ENCODE assay signal across 8 cellular contexts in genomic region chr14:99603965-99604765, GRCh38. TPM values are rescaled to one million over a fixed set of nuclear protein-coding genes. Genes with fewer than 3 reads are reported as not detected.
DNase-seq lines count a peak whose midpoint lies in the region; ATAC-seq and TF ChIP-seq lines count a peak whose summit lies in the region.

Gene CCDC85C, minus strand, starts transcription at chr14:99604207. Its CDS starts 248 bp downstream, at chr14:99603959.

- H3K36me3 ChIP-seq in ovary (no peaks in the 10 kb centered on the region), thoracic aorta (no peaks in the 10 kb centered on the region)

- H3K4me1 Mint-ChIP-seq in activated naive CD8-positive, alpha-beta T cell treated with anti-CD3 and anti-CD28 coated beads, Interleukin-2, amount 50 U/mL, for 24 hours, result peaks cover 21% of the 10 kb centered on the region

- no peak for TF ChIP-seq POLR2A in ovary (IDR thresholded peaks at IDR 0.05)

- H3K4me3 Mint-ChIP-seq in activated naive CD8-positive, alpha-beta T cell treated with anti-CD3 and anti-CD28 coated beads, Interleukin-2, amount 50 U/mL, for 24 hours, result peak within 1 kb of the TSS; percentile 78

- H3K36me3 Mint-ChIP-seq in activated naive CD8-positive, alpha-beta T cell treated with anti-CD3 and anti-CD28 coated beads, Interleukin-2, amount 50 U/mL, for 24 hours (ENCODE audit: low read depth), result no peaks in the 10 kb centered on the region

- TF ChIP-seq EP300 in ovary (IDR thresholded peaks at IDR 0.05), result no peak

- peaks cover 3% of the 10 kb centered on the region for H3K27me3 Mint-ChIP-seq in activated naive CD8-positive, alpha-beta T cell treated with anti-CD3 and anti-CD28 coated beads, Interleukin-2, amount 50 U/mL, for 24 hours

- H3K4me1 ChIP-seq in ovary (ENCODE audit: insufficient read depth) (peaks cover 26% of the 10 kb centered on the region), thoracic aorta (ENCODE audit: control insufficient read depth in 1 of 2, low read depth in 2 of 2) (peaks cover 0 to 27% of the 10 kb centered on the region in 2 donors)

- peak; percentile 94 for DNase-seq in GM04504 (ENCODE audit: low read depth)
- DNase-seq in NCI-H1105 (lab: John Stamatoyannopoulos, UW), result peak; percentile 100
- DNase-seq in SW 1271 (lab: John Stamatoyannopoulos, UW), result peak; percentile 80 to 91
- DNase-seq in activated naive CD8-positive, alpha-beta T cell treated with anti-CD3 and anti-CD28 coated beads, Interleukin-2, amount 50 U/mL, for 24 hours, result peak; percentile 92
- DNase-seq in Right ventricle myocardium superior, result peak; percentile 95
- peak; percentile 95 to 98 (median 96) for DNase-seq in ovary
- DNase-seq in thoracic aorta (ENCODE audit: low spot score), result peak; percentile 62

- H3K4me3 ChIP-seq in ovary (peak within 1 kb of the TSS; percentile 80), thoracic aorta (peak within 1 kb of the TSS; percentile 98)

- H3K27ac Mint-ChIP-seq in activated naive CD8-positive, alpha-beta T cell treated with anti-CD3 and anti-CD28 coated beads, Interleukin-2, amount 50 U/mL, for 24 hours, result no peak within 1 kb of the TSS

- H3K27ac ChIP-seq in ovary (peak within 1 kb of the TSS; percentile 67 to 77), thoracic aorta (peak within 1 kb of the TSS; percentile 69 to 83)

- ATAC-seq in HG02610 (IDR thresholded peaks at IDR 0.05; ENCODE audit: unreplicated experiment) (peak; percentile 87), Right ventricle myocardium superior (ENCODE audit: poor library complexity) (peak; percentile 95), thoracic aorta (ENCODE audit: insufficient number of reproducible peaks, low FRiP score, low read depth) (peak; percentile 89)
- ATAC-seq in activated naive CD8-positive, alpha-beta T cell treated with anti-CD3 and anti-CD28 coated beads, Interleukin-2, amount 50 U/mL, for 24 hours, result peak; percentile 92

- WGBS in ovary, 3 donors, result 1% methylated on average over 45 to 125 of the region's 125 CpGs

- intact Hi-C loops in Right ventricle myocardium superior (cut with DNase I), result loop anchor here (5.0 kb wide), 1 partner anchor 42 kb away; no protein-coding TSS in a partner anchor
- intact Hi-C loops in ovary (cut with DNase I), result loop anchor here in 1 of 4 donors (5.0 kb wide), 1 partner anchor 37 kb away; no protein-coding TSS in a partner anchor

- H3K27me3 ChIP-seq in ovary (no peaks in the 10 kb centered on the region), thoracic aorta (replicated peaks; ENCODE audit: insufficient read depth) (no peaks in the 10 kb centered on the region)

- TF ChIP-seq CTCF in ovary (IDR thresholded peaks at IDR 0.05) (no peak), thoracic aorta (IDR thresholded peaks at IDR 0.05) (no peak)

- no peaks in the 10 kb centered on the region for H3K9me3 Mint-ChIP-seq in activated naive CD8-positive, alpha-beta T cell treated with anti-CD3 and anti-CD28 coated beads, Interleukin-2, amount 50 U/mL, for 24 hours

- H3K9me3 ChIP-seq in ovary (no peaks in the 10 kb centered on the region), thoracic aorta (no peaks in the 10 kb centered on the region)

RNA-seq across cellular contexts. Expression of gene CCDC85C, which starts in this region (rescaled TPM):
- 46.6 TPM for total RNA-seq in Right ventricle myocardium superior
- total RNA-seq in ovary, result 10 to 100 TPM in 5 of 7 donors, 1 to 10 TPM in 2; 2.1 to 28.4 (median 13.2) TPM
- polyA plus RNA-seq in ovary, result 1 to 10 TPM; 3.2 to 6.7 TPM
- 1 to 10 TPM; 1.5 to 4.1 TPM for total RNA-seq in thoracic aorta

Comparison
In these comparisons a context has a peak if more than half of its experiments do, and no peak if none do; other contexts are left out.
1. Peak in every context shown above with its lines: DNase-seq, ATAC-seq, H3K4me3 ChIP-seq and H3K27ac ChIP-seq.